Comparison of ENCODE assay signal across 25 cellular contexts in genomic region chr3:177234121-177234520, GRCh38.
"Had no signal": no experiment of that assay in that cellular context is flagged by ENCODE, and none has a peak within 500 bp of the region (broad histone marks: within the 10 kb centered on the region; RNA-seq: fewer than 3 reads in every experiment).

No MANE protein-coding gene starts in this region.

- ATAC-seq: esophagus mucosa; naive thymus-derived CD4-positive, alpha-beta T cell; sciatic nerve; stimulated activated effector memory CD8-positive, alpha-beta T cell treated with anti-CD3 and anti-CD28 coated beads, Interleukin-12 subunit alpha, Interleukin-12 subunit beta, amount 100 ng/mL, for 72 hours had no signal

- H3K4me3 ChIP-seq: ascending aorta, coronary artery, left ventricle myocardium inferior, ovary, skin epidermis, thoracic aorta had no signal

- H3K27ac ChIP-seq: ascending aorta, coronary artery, left ventricle myocardium inferior, ovary, skin epidermis, thoracic aorta, VCaP had no signal

- H3K36me3 ChIP-seq: ascending aorta, left ventricle myocardium inferior, ovary, thoracic aorta had no signal

- H3K9me3 ChIP-seq: ascending aorta, ovary, thoracic aorta had no signal

- H3K4me1 ChIP-seq: ascending aorta, left ventricle myocardium inferior had no signal

- DNase-seq: activated CD4-positive, alpha-beta memory T cell treated with anti-CD3 and anti-CD28 coated beads for 36 hours; activated CD4-positive, alpha-beta T cell treated with anti-CD3 and anti-CD28 coated beads for 48 hours; activated CD8-positive, alpha-beta memory T cell treated with anti-CD3 and anti-CD28 coated beads, Interleukin-2, amount 50 U/mL, for 48 hours; activated gamma-delta T cell; activated naive CD4-positive, alpha-beta T cell treated with anti-CD3 and anti-CD28 coated beads, Interleukin-2, amount 10 ng/mL, durations not matched to agents 7 days and 5 days; activated naive CD8-positive, alpha-beta T cell treated with anti-CD3 and anti-CD28 coated beads, Interleukin-2, amount 10 ng/mL, durations not matched to agents 7 days and 5 days; activated T-cell treated with anti-CD3 and anti-CD28 coated beads, Interleukin-2, amount 50 U/mL, for 24 hours; glutamatergic neuron; left ventricle myocardium inferior; mammary epithelial cell; midbrain; naive thymus-derived CD4-positive, alpha-beta T cell; ovary; retina; stimulated activated CD4-positive, alpha-beta T cell treated with anti-CD3 and anti-CD28 coated beads, Interleukin-4, amount 100 ng/mL, for 24 hours; T-helper 9 cell; trophoblast cell had no signal

- H3K27me3 ChIP-seq: ascending aorta, ovary had no signal
